1 cellular context compared by ENCODE assay signal in the genomic region with DNA sequence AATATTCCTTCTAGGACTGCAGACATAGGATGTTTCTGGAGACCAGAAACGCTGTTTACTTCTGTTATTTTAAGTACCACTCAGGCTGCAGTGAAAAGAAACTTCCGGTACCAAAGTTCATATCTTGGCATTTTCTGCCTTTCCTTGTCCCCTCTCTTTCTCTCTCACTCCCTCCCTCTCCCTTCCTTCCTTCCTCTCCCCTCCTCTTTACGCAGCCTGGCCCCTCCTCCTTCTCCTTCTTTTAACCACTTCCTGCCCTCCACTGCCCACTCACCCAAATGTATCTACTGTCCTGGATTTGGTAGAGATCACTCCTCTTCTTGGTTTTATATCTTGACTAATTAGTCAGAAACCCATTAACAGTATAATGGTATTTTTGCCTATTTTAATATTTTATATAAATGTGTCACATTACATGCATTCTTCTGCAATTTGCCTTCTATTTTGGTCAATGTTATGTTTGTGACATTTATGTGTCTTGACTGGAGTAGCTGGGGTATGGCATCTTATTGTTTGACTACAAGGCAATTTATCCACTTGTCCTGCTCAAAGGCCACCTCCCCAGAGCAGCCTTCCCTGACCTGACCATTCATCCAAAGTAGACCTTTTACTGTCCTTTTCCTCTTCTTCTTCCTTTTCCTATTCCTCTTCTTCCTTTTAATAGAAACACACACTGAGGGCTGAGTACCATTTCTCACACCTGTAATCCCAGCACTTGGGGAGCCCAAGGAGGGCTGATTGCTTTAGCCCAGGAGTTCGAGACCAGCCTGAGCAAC.
TF ChIP-seq lines count a peak whose summit lies in the region.

No MANE protein-coding gene starts in this region.

TF ChIP-seq in H1, 55 proteins besides CTCF, POLR2A, EP300 and RAD21:
- TF ChIP-seq, protein P1, sequence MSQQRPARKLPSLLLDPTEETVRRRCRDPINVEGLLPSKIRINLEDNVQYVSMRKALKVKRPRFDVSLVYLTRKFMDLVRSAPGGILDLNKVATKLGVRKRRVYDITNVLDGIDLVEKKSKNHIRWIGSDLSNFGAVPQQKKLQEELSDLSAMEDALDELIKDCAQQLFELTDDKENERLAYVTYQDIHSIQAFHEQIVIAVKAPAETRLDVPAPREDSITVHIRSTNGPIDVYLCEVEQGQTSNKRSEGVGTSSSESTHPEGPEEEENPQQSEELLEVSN (IDR thresholded peaks at IDR 0.05): no peak
- TF ChIP-seq CBX5 (IDR thresholded peaks at IDR 0.05; ENCODE audit: low read depth, low read length) (no peak), BCL11A (IDR thresholded peaks at IDR 0.05; ENCODE audit: low read depth in 2 of 2, low read length in 2 of 2) (no peak), TCF12 (IDR thresholded peaks at IDR 0.05; ENCODE audit: low read depth, low read length) (no peak)
